Comparison of ENCODE assay signal across 14 cellular contexts in genomic region chr19:35125270-35125717, GRCh38. TPM values are rescaled to one million over a fixed set of nuclear protein-coding genes. Genes with fewer than 3 reads are reported as not detected.
DNase-seq lines count a peak whose midpoint lies in the region; ATAC-seq, FAIRE-seq and TF ChIP-seq lines count a peak whose summit lies in the region.
"Had no signal": no experiment of that assay in that cellular context is flagged by ENCODE, and none has a peak within 500 bp of the region (broad histone marks: within the 10 kb centered on the region; RNA-seq: fewer than 3 reads in every experiment).

No MANE protein-coding gene starts in this region.

- no peak overlapping the region for H3K23ac ChIP-seq in H1 (ENCODE audit: insufficient read length)

- no peak overlapping the region for H3K56ac ChIP-seq in H1 (replicated peaks; ENCODE audit: insufficient read length, low read depth, low read length)

- WGBS in A549 (ENCODE audit: missing lambda C conversion rate) = 88% methylated on average over 19 of the region's 19 CpGs
- 91% methylated on average over 19 of the region's 19 CpGs; no CpG with 5 or more reads in 1 of the 2 experiments for WGBS in H1 (ENCODE audit: extremely low coverage in 1 of 2, insufficient coverage in 1 of 2, insufficient read length in 1 of 2, insufficient replicate concordance in 2 of 2, low coverage in 1 of 2, low lambda C conversion rate in 2 of 2, missing lambda C conversion rate in 1 of 2), 2 experiments

- TF ChIP-seq EP300 in A549 (IDR thresholded peaks at IDR 0.05) (no peak), H1 (IDR thresholded peaks at IDR 0.05; ENCODE audit: borderline replicate concordance in 1 of 2, low read depth in 2 of 2, low read length in 2 of 2) (no peak)

- H3K27ac Mint-ChIP-seq in chondrocyte (ENCODE audit: unreplicated experiment) = no peak overlapping the region

- H4K8ac ChIP-seq in H1 (ENCODE audit: extremely low read depth, insufficient read depth, low read length) = no peak overlapping the region; the same call in 1 of the 2 replicates

- H4K5ac ChIP-seq in H1 (ENCODE audit: insufficient read length, low read depth, low read length) = no peak overlapping the region

- H3K4me2 ChIP-seq in A549 (peak overlapping the region; percentile 91; the same call in 1 of the 3 replicates), OCI-LY1 (ENCODE audit: low read length) (peak overlapping the region; percentile 90; the same call in 1 of the 2 replicates), H1 (ENCODE audit: insufficient read depth in 1 of 2, low read depth in 2 of 2, low read length in 2 of 2) (no peak overlapping the region)

- peaks cover 9% of the 10 kb centered on the region for H3K27me3 Mint-ChIP-seq in chondrocyte (ENCODE audit: low read depth)

- H3K23me2 ChIP-seq in H1 (ENCODE audit: low read depth, low read length) = no peaks in the 10 kb centered on the region

- no peak overlapping the region for H2AK5ac ChIP-seq in H1 (ENCODE audit: low read depth, low read length)

- no peaks in the 10 kb centered on the region for H3K9me3 ChIP-seq in A549
- H3K9me3 ChIP-seq in OCI-LY1 (ENCODE audit: low read length) = no peaks in the 10 kb centered on the region
- no peaks in the 10 kb centered on the region for H3K9me3 ChIP-seq in H1 (ENCODE audit: insufficient read depth in 2 of 2, low read depth in 1 of 2, low read length in 1 of 2)

- H2BK12ac ChIP-seq in H1 (ENCODE audit: low read depth, low read length) = 0 out of 2 replicates have a peak overlapping the region, but pooled peaks have one; percentile 7

- no peak overlapping the region for H2AFZ ChIP-seq in OCI-LY1 (ENCODE audit: low read length)
- no peak overlapping the region for H2AFZ ChIP-seq in H1 (ENCODE audit: low read length)

- peaks cover 14% of the 10 kb centered on the region for H3K4me1 Mint-ChIP-seq in chondrocyte (ENCODE audit: low read depth)

- no peaks in the 10 kb centered on the region for H3K36me3 ChIP-seq in OCI-LY1 (ENCODE audit: insufficient read depth, low read length)
- no peaks in the 10 kb centered on the region for H3K36me3 ChIP-seq in H1 (ENCODE audit: control insufficient read depth in 2 of 4, insufficient read depth in 4 of 4, low read length in 3 of 4)
- no peaks in the 10 kb centered on the region for H3K36me3 ChIP-seq in rectal smooth muscle tissue (ENCODE audit: control insufficient read depth, insufficient read depth, low read length)

- H2BK5ac ChIP-seq in H1 (ENCODE audit: low read depth, low read length) = no peak overlapping the region

- no peak overlapping the region for H3K4ac ChIP-seq in H1 (replicated peaks; ENCODE audit: insufficient read length, low read depth, low read length)

- no peak for TF ChIP-seq CTCF in A549 (IDR thresholded peaks at IDR 0.05)
- TF ChIP-seq CTCF in OCI-LY1 (IDR thresholded peaks at IDR 0.05; ENCODE audit: low read length) = no peak
- no peak for TF ChIP-seq CTCF in H1 (IDR thresholded peaks at IDR 0.05; ENCODE audit: control extremely low read depth in 1 of 3, insufficient read depth in 1 of 3, low read depth in 1 of 3, low read length in 3 of 3)
- TF ChIP-seq CTCF in chondrocyte (IDR thresholded peaks at IDR 0.05) = no peak
- no peak for TF ChIP-seq CTCF in foreskin fibroblast (IDR thresholded peaks at IDR 0.05; ENCODE audit: low read depth, low read length)

- H3K9me2 ChIP-seq in OCI-LY1 (ENCODE audit: low read depth, low read length) = no peaks in the 10 kb centered on the region

- H4K91ac ChIP-seq in H1 (replicated peaks; ENCODE audit: insufficient read length, low read length) = no peak overlapping the region

- no peaks in the 10 kb centered on the region for H3K9me3 Mint-ChIP-seq in chondrocyte (ENCODE audit: low read depth)

- no peaks in the 10 kb centered on the region for H3F3A ChIP-seq in OCI-LY1 (ENCODE audit: insufficient read depth, low read length)

- no peaks in the 10 kb centered on the region for H3K79me2 ChIP-seq in OCI-LY1 (ENCODE audit: insufficient read depth, low read length)
- no peaks in the 10 kb centered on the region for H3K79me2 ChIP-seq in H1 (ENCODE audit: control insufficient read depth in 1 of 2, insufficient read depth in 2 of 2, low read length in 2 of 2)

- H2BK15ac ChIP-seq in H1 (ENCODE audit: low read length) = no peak overlapping the region

- H3K18ac ChIP-seq in H1 (ENCODE audit: extremely low read depth, low read length) = no peak overlapping the region; the same call in 1 of the 2 replicates

- H3K36me3 Mint-ChIP-seq in chondrocyte (ENCODE audit: low read depth) = no peaks in the 10 kb centered on the region

- TF ChIP-seq RAD21 in A549 (conservative IDR thresholded peaks at IDR 0.05 in 1 of 2, IDR thresholded peaks at IDR 0.05 in 1 of 2) = no peak
- no peak for TF ChIP-seq RAD21 in H1 (IDR thresholded peaks at IDR 0.05 in 1 of 2, conservative IDR thresholded peaks at IDR 0.05 in 1 of 2; ENCODE audit: low read depth in 2 of 2, low read length in 2 of 2)

- no peak overlapping the region for H2BK20ac ChIP-seq in H1 (ENCODE audit: low read length)

- no peaks in the 10 kb centered on the region for H3K79me1 ChIP-seq in H1 (ENCODE audit: low read depth, low read length)

- H3K4me3 ChIP-seq in A549 (no peak overlapping the region), OCI-LY1 (ENCODE audit: low read depth, low read length, poor library complexity, severe bottlenecking) (no peak overlapping the region), H1 (ENCODE audit: extremely low read depth in 1 of 4, insufficient read depth in 2 of 4, low read depth in 3 of 4, low read length in 4 of 4) (no peak overlapping the region), rectal smooth muscle tissue (ENCODE audit: low read length) (peak overlapping the region; percentile 92), foreskin fibroblast (ENCODE audit: low read depth in 1 of 2, low read length in 2 of 2) (no peak overlapping the region)

- H3K9ac ChIP-seq in OCI-LY1 (ENCODE audit: low read length) (no peak overlapping the region), H1 (replicated peaks in 1 of 4; ENCODE audit: extremely low read depth in 1 of 4, low read depth in 3 of 4, low read length in 3 of 4) (no peak overlapping the region), rectal smooth muscle tissue (ENCODE audit: low read length) (no peak overlapping the region)

- no peak overlapping the region for H3K14ac ChIP-seq in H1 (ENCODE audit: insufficient read length)

- CTCF ChIA-PET in A549 (lab: Yijun Ruan, JAX) = interaction anchor here (0.6 to 7.6 kb wide), 12 partner anchors 9 to 370 kb away, joined by 3 to 145 read pairs (median 6); partner anchors contain the start of genes FXYD1, FXYD3 and LGI4
- CTCF ChIA-PET in H1 (lab: Charles Lee; ENCODE audit: partially characterized antibody) = interaction anchor here (0.6 to 4.6 kb wide), 5 partner anchors 8 to 58 kb away, joined by 4 to 41 read pairs (median 6); partner anchors contain the start of genes FXYD3 and LGI4

- ATAC-seq in A549 = no peak

- H3K27me3 ChIP-seq in OCI-LY1 (ENCODE audit: insufficient read depth, low read length) = no peaks in the 10 kb centered on the region; the same call in 1 of the 2 replicates
- H3K27me3 ChIP-seq in H1 (replicated peaks in 1 of 4; ENCODE audit: control insufficient read depth in 3 of 4, extremely low read depth in 1 of 4, insufficient read depth in 3 of 4, low read length in 3 of 4) = no peaks in the 10 kb centered on the region; a peak in 1 of 7 replicates
- no peaks in the 10 kb centered on the region for H3K27me3 ChIP-seq in rectal smooth muscle tissue (ENCODE audit: control insufficient read depth, insufficient read depth, low read length)
- H3K27me3 ChIP-seq: foreskin keratinocyte had no signal

- no peak overlapping the region for H2BK120ac ChIP-seq in H1 (replicated peaks; ENCODE audit: low read depth, low read length)

- H3K27ac ChIP-seq in A549 (peak overlapping the region; percentile 75 to 83; a peak in 5 of 6 replicates), OCI-LY1 (ENCODE audit: low read depth, low read length, poor library complexity, severe bottlenecking) (no peak overlapping the region), H1 (ENCODE audit: low read depth, low read length) (no peak overlapping the region), rectal smooth muscle tissue (ENCODE audit: low read depth, low read length) (no peak overlapping the region)

- FAIRE-seq in A549 (lab: Jason Lieb, UNC) = no peak
- FAIRE-seq in H1 (lab: Jason Lieb, UNC) = no peak

- H3K4me1 ChIP-seq in A549 = peaks cover 24% of the 10 kb centered on the region
- peaks cover 14% of the 10 kb centered on the region for H3K4me1 ChIP-seq in OCI-LY1 (ENCODE audit: insufficient read depth, low read length, severe bottlenecking)
- H3K4me1 ChIP-seq in H1 (replicated peaks in 1 of 4; ENCODE audit: control insufficient read depth in 3 of 4, insufficient read depth in 4 of 4, low read length in 3 of 4) = peaks cover 2 to 9% (median 6%) of the 10 kb centered on the region in 4 experiments; a peak in 5 of 7 replicates
- peaks cover 7% of the 10 kb centered on the region for H3K4me1 ChIP-seq in rectal smooth muscle tissue (ENCODE audit: control insufficient read depth, insufficient read depth, low read length)

- POLR2A ChIA-PET in A549 (lab: Yijun Ruan, JAX) = interaction anchor here (0.6 to 1.3 kb wide), 3 partner anchors 16 to 1281 kb away, joined by 6 to 9 read pairs (median 7); no protein-coding TSS in a partner anchor
- POLR2A ChIA-PET in H1 (lab: Charles Lee; ENCODE audit: partially characterized antibody) = interaction anchor here (1.6 to 2.3 kb wide), 3 partner anchors 9 to 57 kb away, joined by 4 to 7 read pairs (median 5); partner anchors contain the start of genes FXYD3 and FXYD5

- no peaks in the 10 kb centered on the region for H4K20me1 ChIP-seq in OCI-LY1 (ENCODE audit: insufficient read depth, low read length)
- no peaks in the 10 kb centered on the region for H4K20me1 ChIP-seq in H1 (replicated peaks in 1 of 2; ENCODE audit: control insufficient read depth in 1 of 2, insufficient read depth in 2 of 2, low read length in 2 of 2)

- TF ChIP-seq POLR2A in A549 (IDR thresholded peaks at IDR 0.05; ENCODE audit: low read length) (peak; percentile 22; the same call in 1 of the 2 replicates), H1 (IDR thresholded peaks at IDR 0.05; ENCODE audit: control extremely low read depth in 1 of 2, low read depth in 2 of 2, low read length in 2 of 2) (no peak)

- no peak overlapping the region for H3K4me3 Mint-ChIP-seq in chondrocyte (ENCODE audit: unreplicated experiment)

- DNase-seq in A549 (ENCODE audit: low read depth in 1 of 2, low spot score in 1 of 2) = no peak
- no peak for DNase-seq in H1 (ENCODE audit: low read depth in 1 of 2, low spot score in 2 of 2)
- DNase-seq in chondrocyte (ENCODE audit: low spot score) = no peak
- no peak for DNase-seq in OCI-M1 (lab: John Stamatoyannopoulos, UW)
- no peak for DNase-seq in AG08395 (ENCODE audit: low spot score)
- DNase-seq in foreskin fibroblast = no peak
- DNase-seq: NCI-H187 treated with DMSO at 0.1 percent for 48 hours; stimulated activated CD4-positive, alpha-beta T cell treated with anti-CD3 and anti-CD28 coated beads, Interleukin-12 subunit alpha, Interleukin-12 subunit beta, amount 100 ng/mL, for 4 hours had no signal

RNA-seq across cellular contexts. Expression of gene LGI4, which starts 9.6 kb away (rescaled TPM):
- polyA plus RNA-seq in A549 (2011; rRNA removed) (0.06 and 0.13 TPM in 2 replicates), A549 (2017; fragmentation: RNase III; extraction: RNeasy Plus Mini Kit Qiagen cat#74134 plus additional on column Dnase treatment) (0.09 to 0.16 TPM (median 0.12 TPM) in 3 replicates), H1 (2011; rRNA removed) (8.2 and 9.4 TPM in 2 replicates)
- polyA plus RNA-seq in A549 (2012; cell fraction: cytosol; rRNA removed) = 0.06 and 0.09 TPM in 2 replicates
- polyA plus RNA-seq in A549 (2012; cell fraction: nucleus; rRNA removed) = 0.92 and 1.1 TPM in 2 replicates
- polyA minus RNA-seq in A549 (2011; rRNA and poly(A)+ RNA removed) = 0.21 and 0.29 TPM in 2 replicates
- 2.0 and 2.9 TPM in 2 replicates for total RNA-seq in H1 (2021; fragmentation: NEBNext Ultra II Directional; extraction: Animal tissue kit (Norgen Biotek cat#: 25700))
- 9.4 TPM for polyA plus RNA-seq in H1 (2011; cell fraction: cytosol; rRNA removed)
- 32.9 TPM for polyA plus RNA-seq in H1 (2011; cell fraction: nucleus; rRNA removed)
- polyA plus RNA-seq in H1 (2012, experiment 1 of 2) = 5.6 to 9.8 TPM (median 8.1 TPM) in 4 replicates
- polyA plus RNA-seq in H1 (2012, experiment 2 of 2) = 2.6 TPM
- 2.1 TPM for polyA plus RNA-seq in H1 (2013, experiment 1 of 2)
- 2.1 TPM for polyA plus RNA-seq in H1 (2013, experiment 2 of 2)
- polyA minus RNA-seq in H1 (2011; rRNA and poly(A)+ RNA removed) = 0.88 and 2.1 TPM in 2 replicates
- 0.66 TPM for polyA minus RNA-seq in H1 (2011; cell fraction: cytosol; rRNA and poly(A)+ RNA removed)
- 4.2 TPM for polyA minus RNA-seq in H1 (2011; cell fraction: nucleus; rRNA and poly(A)+ RNA removed)
- 0.46 to 2.2 TPM (median 1.3 TPM) in 3 replicates for total RNA-seq in chondrocyte
- total RNA-seq: foreskin keratinocyte, kidney epithelial cell had no signal

RNA-seq across cellular contexts. Expression of gene FXYD3, which starts 9.7 kb away (rescaled TPM):
- polyA plus RNA-seq in A549 (2011; rRNA removed) (0.32 and 0.46 TPM in 2 replicates), A549 (2017; fragmentation: RNase III; extraction: RNeasy Plus Mini Kit Qiagen cat#74134 plus additional on column Dnase treatment) (0.16 TPM in 1 of 3 replicates, not detected in the others), H1 (2011; rRNA removed) (0.09 and 0.33 TPM in 2 replicates)
- 0.05 and 0.07 TPM in 2 replicates for polyA plus RNA-seq in A549 (2012; cell fraction: cytosol; rRNA removed)
- polyA plus RNA-seq in A549 (2012; cell fraction: nucleus; rRNA removed) = 0.17 TPM in 1 of 2 replicates, not detected in the other
- not detected in 2 replicates for polyA minus RNA-seq in A549 (2011; rRNA and poly(A)+ RNA removed)
- 0.86 TPM in 1 of 2 replicates, not detected in the other for total RNA-seq in H1 (2021; fragmentation: NEBNext Ultra II Directional; extraction: Animal tissue kit (Norgen Biotek cat#: 25700))
- polyA plus RNA-seq in H1 (2011; cell fraction: cytosol; rRNA removed) = 0.22 TPM
- 0.66 TPM for polyA plus RNA-seq in H1 (2011; cell fraction: nucleus; rRNA removed)
- polyA plus RNA-seq in H1 (2012, experiment 1 of 2) = 0.41 to 0.76 TPM (median 0.57 TPM) in 3 of 4 replicates, not detected in the other
- polyA plus RNA-seq in H1 (2012, experiment 2 of 2) = not detected
- 0.10 TPM for polyA plus RNA-seq in H1 (2013, experiment 1 of 2)
- 0.37 TPM for polyA plus RNA-seq in H1 (2013, experiment 2 of 2)
- polyA minus RNA-seq in H1 (2011; rRNA and poly(A)+ RNA removed) = 1.5 TPM in 1 of 2 replicates, not detected in the other
- not detected for polyA minus RNA-seq in H1 (2011; cell fraction: cytosol; rRNA and poly(A)+ RNA removed)
- not detected for polyA minus RNA-seq in H1 (2011; cell fraction: nucleus; rRNA and poly(A)+ RNA removed)
- total RNA-seq in chondrocyte = not detected in 3 replicates
- total RNA-seq: SK-MEL-5 had no signal
- polyA plus RNA-seq: BJ had no signal

RNA-seq across cellular contexts. Expression of gene FXYD1, which starts 13.3 kb away (rescaled TPM):
- not detected in 2 replicates for polyA plus RNA-seq in A549 (2011; rRNA removed)
- 0.06 and 0.13 TPM in 2 replicates for polyA plus RNA-seq in A549 (2012; cell fraction: cytosol; rRNA removed)
- polyA plus RNA-seq in A549 (2012; cell fraction: nucleus; rRNA removed) = 0.10 and 0.13 TPM in 2 replicates
- not detected in 3 replicates for polyA plus RNA-seq in A549 (2017; fragmentation: RNase III; extraction: RNeasy Plus Mini Kit Qiagen cat#74134 plus additional on column Dnase treatment)
- polyA minus RNA-seq in A549 (2011; rRNA and poly(A)+ RNA removed) = not detected in 2 replicates
- total RNA-seq in H1 (2021; fragmentation: NEBNext Ultra II Directional; extraction: Animal tissue kit (Norgen Biotek cat#: 25700)) = 8.1 and 10.3 TPM in 2 replicates
- polyA plus RNA-seq in H1 (2011; rRNA removed) = 1.6 and 3.3 TPM in 2 replicates
- polyA plus RNA-seq in H1 (2011; cell fraction: cytosol; rRNA removed) = 2.7 TPM
- polyA plus RNA-seq in H1 (2011; cell fraction: nucleus; rRNA removed) = 6.7 TPM
- polyA plus RNA-seq in H1 (2012, experiment 1 of 2) = 7.4 to 19.9 TPM (median 15.6 TPM) in 4 replicates
- 4.1 TPM for polyA plus RNA-seq in H1 (2012, experiment 2 of 2)
- 10.4 TPM for polyA plus RNA-seq in H1 (2013, experiment 1 of 2)
- 10.3 TPM for polyA plus RNA-seq in H1 (2013, experiment 2 of 2)
- polyA minus RNA-seq in H1 (2011; rRNA and poly(A)+ RNA removed) = 0.49 and 0.69 TPM in 2 replicates
- polyA minus RNA-seq in H1 (2011; cell fraction: cytosol; rRNA and poly(A)+ RNA removed) = 2.1 TPM
- polyA minus RNA-seq in H1 (2011; cell fraction: nucleus; rRNA and poly(A)+ RNA removed) = 4.1 TPM
- total RNA-seq in chondrocyte = 2.9 to 7.8 TPM (median 7.1 TPM) in 3 replicates
- total RNA-seq: kidney epithelial cell, SK-MEL-5 had no signal

RNA-seq across cellular contexts. Expression of gene FXYD7, which starts 17.8 kb away (rescaled TPM):
- polyA plus RNA-seq in A549 (2011; rRNA removed) (not detected in 2 replicates), A549 (2017; fragmentation: RNase III; extraction: RNeasy Plus Mini Kit Qiagen cat#74134 plus additional on column Dnase treatment) (0.15 TPM in 1 of 3 replicates, not detected in the others), H1 (2011; rRNA removed) (12.1 and 17.5 TPM in 2 replicates)
- polyA plus RNA-seq in A549 (2012; cell fraction: cytosol; rRNA removed) = 0.20 and 0.21 TPM in 2 replicates
- polyA plus RNA-seq in A549 (2012; cell fraction: nucleus; rRNA removed) = 0.09 and 0.12 TPM in 2 replicates
- polyA minus RNA-seq in A549 (2011; rRNA and poly(A)+ RNA removed) = not detected in 2 replicates
- 14.3 and 15.4 TPM in 2 replicates for total RNA-seq in H1 (2021; fragmentation: NEBNext Ultra II Directional; extraction: Animal tissue kit (Norgen Biotek cat#: 25700))
- polyA plus RNA-seq in H1 (2011; cell fraction: cytosol; rRNA removed) = 9.0 TPM
- 18.6 TPM for polyA plus RNA-seq in H1 (2011; cell fraction: nucleus; rRNA removed)
- 20.2 to 24.4 TPM (median 21.9 TPM) in 4 replicates for polyA plus RNA-seq in H1 (2012, experiment 1 of 2)
- 20.8 TPM for polyA plus RNA-seq in H1 (2012, experiment 2 of 2)
- polyA plus RNA-seq in H1 (2013, experiment 1 of 2) = 22.7 TPM
- polyA plus RNA-seq in H1 (2013, experiment 2 of 2) = 23.8 TPM
- polyA minus RNA-seq in H1 (2011; rRNA and poly(A)+ RNA removed) = 2.2 and 3.6 TPM in 2 replicates
- polyA minus RNA-seq in H1 (2011; cell fraction: cytosol; rRNA and poly(A)+ RNA removed) = 1.5 TPM
- polyA minus RNA-seq in H1 (2011; cell fraction: nucleus; rRNA and poly(A)+ RNA removed) = 3.2 TPM
- not detected in 3 replicates for total RNA-seq in chondrocyte
- total RNA-seq: kidney epithelial cell, SK-MEL-5 had no signal

RNA-seq across cellular contexts. Expression of gene FXYD5, which starts 29.2 kb away (rescaled TPM):
- 70.8 and 77.3 TPM in 2 replicates for polyA plus RNA-seq in A549 (2011; rRNA removed)
- polyA plus RNA-seq in A549 (2012; cell fraction: cytosol; rRNA removed) = 191 and 198 TPM in 2 replicates
- 126 and 158 TPM in 2 replicates for polyA plus RNA-seq in A549 (2012; cell fraction: nucleus; rRNA removed)
- 106 to 116 TPM (median 113 TPM) in 3 replicates for polyA plus RNA-seq in A549 (2017; fragmentation: RNase III; extraction: RNeasy Plus Mini Kit Qiagen cat#74134 plus additional on column Dnase treatment)
- 154 and 174 TPM in 2 replicates for polyA minus RNA-seq in A549 (2011; rRNA and poly(A)+ RNA removed)
- total RNA-seq in H1 (2021; fragmentation: NEBNext Ultra II Directional; extraction: Animal tissue kit (Norgen Biotek cat#: 25700)) = 99.0 and 104 TPM in 2 replicates
- polyA plus RNA-seq in H1 (2011; rRNA removed) = 167 and 191 TPM in 2 replicates
- polyA plus RNA-seq in H1 (2011; cell fraction: cytosol; rRNA removed) = 117 TPM
- polyA plus RNA-seq in H1 (2011; cell fraction: nucleus; rRNA removed) = 131 TPM
- 113 to 185 TPM (median 177 TPM) in 4 replicates for polyA plus RNA-seq in H1 (2012, experiment 1 of 2)
- polyA plus RNA-seq in H1 (2012, experiment 2 of 2) = 175 TPM
- 277 TPM for polyA plus RNA-seq in H1 (2013, experiment 1 of 2)
- polyA plus RNA-seq in H1 (2013, experiment 2 of 2) = 347 TPM
- polyA minus RNA-seq in H1 (2011; rRNA and poly(A)+ RNA removed) = 89.3 and 107 TPM in 2 replicates
- 89.5 TPM for polyA minus RNA-seq in H1 (2011; cell fraction: cytosol; rRNA and poly(A)+ RNA removed)
- polyA minus RNA-seq in H1 (2011; cell fraction: nucleus; rRNA and poly(A)+ RNA removed) = 51.4 TPM
- total RNA-seq in chondrocyte = 108 to 114 TPM (median 113 TPM) in 3 replicates

Comparison
In these comparisons a context has a peak if more than half of its experiments do, and no peak if none do; other contexts are left out.
1. H3K27ac ChIP-seq: peak in A549 (2 of 2); none in OCI-LY1 (single experiment), H1 (single experiment) and rectal smooth muscle tissue (single experiment).
2. H3K4me2 ChIP-seq: peak in A549 (single experiment) and OCI-LY1 (single experiment); none in H1 (0 of 2).
3. Of the 18 proteins assayed by ChIP-seq in both H1 and A549: peak only in H1: none; only in A549: POLR2A; in both: none; in neither: 17.